ENCODE assay signal across 1 cellular context in the genomic region with DNA sequence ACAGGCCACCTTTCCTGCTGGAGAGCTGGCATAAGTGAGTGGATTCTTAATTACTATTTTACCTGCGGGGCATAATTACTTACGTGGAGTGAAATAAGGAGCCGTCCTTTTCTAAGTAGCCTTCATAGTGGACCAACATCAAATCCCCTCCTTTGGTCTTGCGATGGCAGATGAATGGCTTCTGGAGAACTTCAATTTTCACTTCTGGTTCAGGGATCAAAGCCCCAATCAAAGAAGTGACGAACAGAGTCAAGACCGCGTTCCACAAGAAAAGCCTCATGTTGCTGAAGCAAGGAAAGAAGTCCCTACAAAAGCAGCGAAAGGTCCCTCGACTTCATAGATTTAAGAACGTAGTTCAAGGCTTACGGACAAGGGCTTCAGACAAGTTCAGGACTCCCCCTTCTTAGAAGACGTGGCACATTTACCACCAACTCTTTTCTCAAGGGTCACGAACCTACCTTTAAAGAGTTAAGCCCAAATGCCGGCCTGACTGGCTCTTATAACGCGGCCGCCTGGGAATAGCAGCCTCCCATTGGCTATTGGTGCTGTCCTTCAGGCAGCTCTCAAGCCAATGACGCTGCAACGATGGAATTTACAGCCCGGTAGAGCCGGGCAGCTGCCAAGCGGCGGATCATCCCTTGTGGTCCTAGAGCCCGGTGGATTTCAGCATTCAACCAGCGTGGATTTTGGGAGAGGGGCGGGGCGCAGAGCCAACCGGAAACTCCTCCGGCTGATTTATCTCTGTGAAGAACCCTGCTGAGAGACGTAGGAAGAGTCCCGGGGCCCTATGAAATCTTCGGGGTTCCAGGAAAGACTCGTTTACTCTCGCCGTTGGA.
A peak's percentile ranks its signal among the peaks of the same experiment; 100 is the strongest.
TF ChIP-seq lines count a peak whose summit lies in the region.

A gene with protein sequence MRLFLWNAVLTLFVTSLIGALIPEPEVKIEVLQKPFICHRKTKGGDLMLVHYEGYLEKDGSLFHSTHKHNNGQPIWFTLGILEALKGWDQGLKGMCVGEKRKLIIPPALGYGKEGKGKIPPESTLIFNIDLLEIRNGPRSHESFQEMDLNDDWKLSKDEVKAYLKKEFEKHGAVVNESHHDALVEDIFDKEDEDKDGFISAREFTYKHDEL (minus strand): TSS at position 474 of the 836 bp plus-strand sequence. CDS start 194 bp downstream, at position 280.

TF ChIP-seq in HepG2, 621 proteins besides CTCF, POLR2A, EP300 and RAD21 (continued from another document and continues in another):
- TF ChIP-seq, protein P1, sequence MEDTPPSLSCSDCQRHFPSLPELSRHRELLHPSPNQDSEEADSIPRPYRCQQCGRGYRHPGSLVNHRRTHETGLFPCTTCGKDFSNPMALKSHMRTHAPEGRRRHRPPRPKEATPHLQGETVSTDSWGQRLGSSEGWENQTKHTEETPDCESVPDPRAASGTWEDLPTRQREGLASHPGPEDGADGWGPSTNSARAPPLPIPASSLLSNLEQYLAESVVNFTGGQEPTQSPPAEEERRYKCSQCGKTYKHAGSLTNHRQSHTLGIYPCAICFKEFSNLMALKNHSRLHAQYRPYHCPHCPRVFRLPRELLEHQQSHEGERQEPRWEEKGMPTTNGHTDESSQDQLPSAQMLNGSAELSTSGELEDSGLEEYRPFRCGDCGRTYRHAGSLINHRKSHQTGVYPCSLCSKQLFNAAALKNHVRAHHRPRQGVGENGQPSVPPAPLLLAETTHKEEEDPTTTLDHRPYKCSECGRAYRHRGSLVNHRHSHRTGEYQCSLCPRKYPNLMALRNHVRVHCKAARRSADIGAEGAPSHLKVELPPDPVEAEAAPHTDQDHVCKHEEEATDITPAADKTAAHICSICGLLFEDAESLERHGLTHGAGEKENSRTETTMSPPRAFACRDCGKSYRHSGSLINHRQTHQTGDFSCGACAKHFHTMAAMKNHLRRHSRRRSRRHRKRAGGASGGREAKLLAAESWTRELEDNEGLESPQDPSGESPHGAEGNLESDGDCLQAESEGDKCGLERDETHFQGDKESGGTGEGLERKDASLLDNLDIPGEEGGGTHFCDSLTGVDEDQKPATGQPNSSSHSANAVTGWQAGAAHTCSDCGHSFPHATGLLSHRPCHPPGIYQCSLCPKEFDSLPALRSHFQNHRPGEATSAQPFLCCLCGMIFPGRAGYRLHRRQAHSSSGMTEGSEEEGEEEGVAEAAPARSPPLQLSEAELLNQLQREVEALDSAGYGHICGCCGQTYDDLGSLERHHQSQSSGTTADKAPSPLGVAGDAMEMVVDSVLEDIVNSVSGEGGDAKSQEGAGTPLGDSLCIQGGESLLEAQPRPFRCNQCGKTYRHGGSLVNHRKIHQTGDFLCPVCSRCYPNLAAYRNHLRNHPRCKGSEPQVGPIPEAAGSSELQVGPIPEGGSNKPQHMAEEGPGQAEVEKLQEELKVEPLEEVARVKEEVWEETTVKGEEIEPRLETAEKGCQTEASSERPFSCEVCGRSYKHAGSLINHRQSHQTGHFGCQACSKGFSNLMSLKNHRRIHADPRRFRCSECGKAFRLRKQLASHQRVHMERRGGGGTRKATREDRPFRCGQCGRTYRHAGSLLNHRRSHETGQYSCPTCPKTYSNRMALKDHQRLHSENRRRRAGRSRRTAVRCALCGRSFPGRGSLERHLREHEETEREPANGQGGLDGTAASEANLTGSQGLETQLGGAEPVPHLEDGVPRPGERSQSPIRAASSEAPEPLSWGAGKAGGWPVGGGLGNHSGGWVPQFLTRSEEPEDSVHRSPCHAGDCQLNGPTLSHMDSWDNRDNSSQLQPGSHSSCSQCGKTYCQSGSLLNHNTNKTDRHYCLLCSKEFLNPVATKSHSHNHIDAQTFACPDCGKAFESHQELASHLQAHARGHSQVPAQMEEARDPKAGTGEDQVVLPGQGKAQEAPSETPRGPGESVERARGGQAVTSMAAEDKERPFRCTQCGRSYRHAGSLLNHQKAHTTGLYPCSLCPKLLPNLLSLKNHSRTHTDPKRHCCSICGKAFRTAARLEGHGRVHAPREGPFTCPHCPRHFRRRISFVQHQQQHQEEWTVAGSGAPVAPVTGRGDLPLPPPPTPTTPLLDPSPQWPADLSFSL (CRISPR knock-in tag; IDR thresholded peaks at IDR 0.05) = no peak
- TF ChIP-seq HNRNPLL (IDR thresholded peaks at IDR 0.05; ENCODE audit: low read depth, low read length, poor library complexity, severe bottlenecking) (no peak), ZNF24 (IDR thresholded peaks at IDR 0.05) (no peak), YEATS4 (CRISPR knock-in tag; IDR thresholded peaks at IDR 0.05; ENCODE audit: borderline replicate concordance) (peak; percentile 65; the same call in 1 of the 2 replicates), CCDC6 (CRISPR knock-in tag; IDR thresholded peaks at IDR 0.05) (no peak), ZNF234 (CRISPR knock-in tag; conservative IDR thresholded peaks at IDR 0.05) (no peak), ZHX2 (IDR thresholded peaks at IDR 0.05; ENCODE audit: low read depth) (no peak), ZHX2 (CRISPR knock-in tag; IDR thresholded peaks at IDR 0.05; ENCODE audit: borderline replicate concordance) (no peak), SYNCRIP (IDR thresholded peaks at IDR 0.05; ENCODE audit: insufficient read depth, low read depth, low read length) (no peak), ZNF326 (CRISPR knock-in tag; IDR thresholded peaks at IDR 0.05; ENCODE audit: borderline replicate concordance) (no peak), KMT2A (CRISPR knock-in tag; IDR thresholded peaks at IDR 0.05) (peak; percentile 78), IRX3 (CRISPR knock-in tag; IDR thresholded peaks at IDR 0.05; ENCODE audit: borderline replicate concordance, low read depth) (0 out of 2 replicates have a peak, but pooled peaks have one; percentile 50), CENPT (CRISPR knock-in tag; IDR thresholded peaks at IDR 0.05; ENCODE audit: low read depth) (no peak), ZNF639 (CRISPR knock-in tag; conservative IDR thresholded peaks at IDR 0.05) (no peak), TSC22D2 (CRISPR knock-in tag; IDR thresholded peaks at IDR 0.05; ENCODE audit: borderline replicate concordance) (0 out of 2 replicates have a peak, but pooled peaks have one; percentile 20), GTF3A (CRISPR knock-in tag; conservative IDR thresholded peaks at IDR 0.05) (no peak), ZNF558 (CRISPR knock-in tag; IDR thresholded peaks at IDR 0.05; ENCODE audit: borderline replicate concordance) (no peak), ZNF543 (CRISPR knock-in tag; IDR thresholded peaks at IDR 0.05) (no peak), ZNF772 (CRISPR knock-in tag; IDR thresholded peaks at IDR 0.05) (peak; percentile 61; the same call in 1 of the 2 replicates), ZNF18 (CRISPR knock-in tag; IDR thresholded peaks at IDR 0.05; ENCODE audit: insufficient replicate concordance) (no peak), JARID2 (CRISPR knock-in tag; IDR thresholded peaks at IDR 0.05; ENCODE audit: insufficient replicate concordance) (no peak), NCOA5 (CRISPR knock-in tag; IDR thresholded peaks at IDR 0.05) (no peak), ARID2 (CRISPR knock-in tag; IDR thresholded peaks at IDR 0.05; ENCODE audit: borderline replicate concordance) (0 out of 2 replicates have a peak, but pooled peaks have one; percentile 71), ZFYVE20 (CRISPR knock-in tag; IDR thresholded peaks at IDR 0.05; ENCODE audit: borderline replicate concordance, low read depth) (no peak), DMTF1 (CRISPR knock-in tag; IDR thresholded peaks at IDR 0.05) (no peak), GATA4 (IDR thresholded peaks at IDR 0.05; ENCODE audit: borderline replicate concordance, low read depth) (no peak; the same call in 1 of the 2 replicates), ZNF576 (CRISPR knock-in tag; IDR thresholded peaks at IDR 0.05) (no peak)
- TF ChIP-seq, protein P2, sequence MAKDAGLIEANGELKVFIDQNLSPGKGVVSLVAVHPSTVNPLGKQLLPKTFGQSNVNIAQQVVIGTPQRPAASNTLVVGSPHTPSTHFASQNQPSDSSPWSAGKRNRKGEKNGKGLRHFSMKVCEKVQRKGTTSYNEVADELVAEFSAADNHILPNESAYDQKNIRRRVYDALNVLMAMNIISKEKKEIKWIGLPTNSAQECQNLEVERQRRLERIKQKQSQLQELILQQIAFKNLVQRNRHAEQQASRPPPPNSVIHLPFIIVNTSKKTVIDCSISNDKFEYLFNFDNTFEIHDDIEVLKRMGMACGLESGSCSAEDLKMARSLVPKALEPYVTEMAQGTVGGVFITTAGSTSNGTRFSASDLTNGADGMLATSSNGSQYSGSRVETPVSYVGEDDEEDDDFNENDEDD (CRISPR knock-in tag; IDR thresholded peaks at IDR 0.05; ENCODE audit: borderline replicate concordance) = no peak; the same call in 1 of the 2 replicates
- TF ChIP-seq, protein P3, sequence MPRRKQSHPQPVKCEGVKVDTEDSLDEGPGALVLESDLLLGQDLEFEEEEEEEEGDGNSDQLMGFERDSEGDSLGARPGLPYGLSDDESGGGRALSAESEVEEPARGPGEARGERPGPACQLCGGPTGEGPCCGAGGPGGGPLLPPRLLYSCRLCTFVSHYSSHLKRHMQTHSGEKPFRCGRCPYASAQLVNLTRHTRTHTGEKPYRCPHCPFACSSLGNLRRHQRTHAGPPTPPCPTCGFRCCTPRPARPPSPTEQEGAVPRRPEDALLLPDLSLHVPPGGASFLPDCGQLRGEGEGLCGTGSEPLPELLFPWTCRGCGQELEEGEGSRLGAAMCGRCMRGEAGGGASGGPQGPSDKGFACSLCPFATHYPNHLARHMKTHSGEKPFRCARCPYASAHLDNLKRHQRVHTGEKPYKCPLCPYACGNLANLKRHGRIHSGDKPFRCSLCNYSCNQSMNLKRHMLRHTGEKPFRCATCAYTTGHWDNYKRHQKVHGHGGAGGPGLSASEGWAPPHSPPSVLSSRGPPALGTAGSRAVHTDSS (CRISPR knock-in tag; conservative IDR thresholded peaks at IDR 0.05) = no peak
